In genomic region chr5:114830114-114830513, GRCh38 we compare ENCODE assay signal across 16 cellular contexts.
"Had no signal": no experiment of that assay in that cellular context is flagged by ENCODE, and none has a peak within 500 bp of the region (broad histone marks: within the 10 kb centered on the region; RNA-seq: fewer than 3 reads in every experiment).

No MANE protein-coding gene starts in this region.

- H3K4me1 Mint-ChIP-seq: naive B cell, nephron had no signal

- H3K27me3 ChIP-seq: heart left ventricle, sigmoid colon, testis, tibial nerve had no signal

- H3K9me3 ChIP-seq: testis had no signal

- H3K4me3 Mint-ChIP-seq: nephron; stimulated activated naive CD8-positive, alpha-beta T cell treated with anti-CD3 and anti-CD28 coated beads, Interleukin-15, Interleukin-2, amounts not matched to agents 100 ng/mL and 50 ng/mL, for 24 hours had no signal

- DNase-seq: effector CD8-positive, alpha-beta T cell; heart left ventricle; hippocampal formation; left colon; left ventricle myocardium superior; mesenchymal stem cell; naive B cell; stimulated activated CD4-positive, alpha-beta T cell treated with anti-CD3 and anti-CD28 coated beads, Interleukin-12 subunit alpha, Interleukin-12 subunit beta, amount 100 ng/mL, for 4 hours; testis had no signal

- H3K27ac Mint-ChIP-seq: nephron; stimulated activated naive CD8-positive, alpha-beta T cell treated with anti-CD3 and anti-CD28 coated beads, Interleukin-15, Interleukin-2, amounts not matched to agents 100 ng/mL and 50 ng/mL, for 24 hours had no signal

- H3K36me3 ChIP-seq: heart left ventricle, sigmoid colon, tibial nerve had no signal

- H3K27ac ChIP-seq: coronary artery, heart left ventricle, sigmoid colon, skin epidermis, testis, tibial nerve had no signal

- H3K4me1 ChIP-seq: heart left ventricle, sigmoid colon, testis, tibial nerve had no signal

- H3K27me3 Mint-ChIP-seq: naive B cell; stimulated activated naive CD8-positive, alpha-beta T cell treated with anti-CD3 and anti-CD28 coated beads, Interleukin-15, Interleukin-2, amounts not matched to agents 100 ng/mL and 50 ng/mL, for 24 hours had no signal

- H3K4me3 ChIP-seq: coronary artery, heart left ventricle, lung, sigmoid colon, skin epidermis, testis, tibial nerve had no signal

- ATAC-seq: heart left ventricle, left colon, left ventricle myocardium superior had no signal
